In genomic region chr7:6482307-6482706, GRCh38 we compare ENCODE assay signal across 8 cellular contexts. TPM values are rescaled to one million over a fixed set of nuclear protein-coding genes. Genes with fewer than 3 reads are reported as not detected.
DNase-seq lines count a peak whose midpoint lies in the region; ATAC-seq and TF ChIP-seq lines count a peak whose summit lies in the region.

No MANE protein-coding gene starts in this region.

- peak overlapping the region in 2 of 3 donors; percentile 80 to 93 for H3K27ac Mint-ChIP-seq in CD4-positive, CD25-positive, alpha-beta regulatory T cell
- no peak overlapping the region for H3K27ac Mint-ChIP-seq in dendritic cell treated with granulocyte-macrophage colony-stimulating factor and Interleukin-4, amounts not matched to agents 40 ng/mL and 50 ng/mL, for 4 days
- peak overlapping the region; percentile 45 to 98 (median 49) for H3K27ac Mint-ChIP-seq in nephron

- no peaks in the 10 kb centered on the region for H3K9me3 Mint-ChIP-seq in CD4-positive, CD25-positive, alpha-beta regulatory T cell
- H3K9me3 Mint-ChIP-seq in dendritic cell treated with granulocyte-macrophage colony-stimulating factor and Interleukin-4, amounts not matched to agents 40 ng/mL and 50 ng/mL, for 4 days: no peaks in the 10 kb centered on the region
- H3K9me3 Mint-ChIP-seq in nephron: peaks cover 6% of the 10 kb centered on the region

- peaks cover 33 to 66% (median 43%) of the 10 kb centered on the region in 4 donors for H3K4me1 Mint-ChIP-seq in CD4-positive, CD25-positive, alpha-beta regulatory T cell
- peaks cover 29% of the 10 kb centered on the region for H3K4me1 Mint-ChIP-seq in dendritic cell treated with granulocyte-macrophage colony-stimulating factor and Interleukin-4, amounts not matched to agents 40 ng/mL and 50 ng/mL, for 4 days (ENCODE audit: low read depth)
- peaks cover 41% of the 10 kb centered on the region for H3K4me1 Mint-ChIP-seq in nephron

- peaks cover 30% of the 10 kb centered on the region for H3K4me1 ChIP-seq in CD4-positive, CD25-positive, alpha-beta regulatory T cell (ENCODE audit: control insufficient read depth, insufficient read depth, low read length, poor library complexity, severe bottlenecking)

- H3K4me3 ChIP-seq in CD4-positive, CD25-positive, alpha-beta regulatory T cell (ENCODE audit: low read depth, low read length): peak overlapping the region; percentile 62
- H3K4me3 ChIP-seq in MG63: peak overlapping the region; percentile 80

- no peak for TF ChIP-seq CTCF in nephron (IDR thresholded peaks at IDR 0.05; ENCODE audit: unreplicated experiment in 3 of 3)

- H3K36me3 Mint-ChIP-seq in CD4-positive, CD25-positive, alpha-beta regulatory T cell: peaks cover 4% of the 10 kb centered on the region
- H3K36me3 Mint-ChIP-seq in dendritic cell treated with granulocyte-macrophage colony-stimulating factor and Interleukin-4, amounts not matched to agents 40 ng/mL and 50 ng/mL, for 4 days (ENCODE audit: low read depth): peaks cover 48% of the 10 kb centered on the region
- H3K36me3 Mint-ChIP-seq in nephron (ENCODE audit: low read depth): peaks cover 24% of the 10 kb centered on the region

- peaks cover 4% of the 10 kb centered on the region for H3K27me3 Mint-ChIP-seq in CD4-positive, CD25-positive, alpha-beta regulatory T cell
- no peaks in the 10 kb centered on the region for H3K27me3 Mint-ChIP-seq in dendritic cell treated with granulocyte-macrophage colony-stimulating factor and Interleukin-4, amounts not matched to agents 40 ng/mL and 50 ng/mL, for 4 days
- peaks cover 5% of the 10 kb centered on the region for H3K27me3 Mint-ChIP-seq in nephron (ENCODE audit: low read depth)

- H3K9me3 ChIP-seq in CD4-positive, CD25-positive, alpha-beta regulatory T cell (ENCODE audit: control insufficient read depth in 2 of 2, low read length in 2 of 2): no peaks in the 10 kb centered on the region
- H3K9me3 ChIP-seq in MG63: no peaks in the 10 kb centered on the region

- H3K36me3 ChIP-seq in CD4-positive, CD25-positive, alpha-beta regulatory T cell (ENCODE audit: control insufficient read depth, insufficient read depth, low read length): no peaks in the 10 kb centered on the region
- H3K36me3 ChIP-seq in MG63: peaks cover 47% of the 10 kb centered on the region

- no peak for ATAC-seq in CD4-positive, CD25-positive, alpha-beta regulatory T cell (ENCODE audit: low read depth in 2 of 2)
- ATAC-seq in GM19328 (IDR thresholded peaks at IDR 0.05; ENCODE audit: unreplicated experiment): no peak
- no peak for ATAC-seq in HG03439 (IDR thresholded peaks at IDR 0.05; ENCODE audit: unreplicated experiment)

- intact Hi-C loops in dendritic cell treated with granulocyte-macrophage colony-stimulating factor and Interleukin-4, amounts not matched to agents 40 ng/mL and 50 ng/mL, for 4 days (cut with micrococcal nuclease): no loop called here

- H3K27me3 ChIP-seq in CD4-positive, CD25-positive, alpha-beta regulatory T cell (ENCODE audit: control insufficient read depth, insufficient read depth, low read length): no peaks in the 10 kb centered on the region
- no peaks in the 10 kb centered on the region for H3K27me3 ChIP-seq in MG63

- peak overlapping the region; percentile 68 for H3K27ac ChIP-seq in CD4-positive, CD25-positive, alpha-beta regulatory T cell (ENCODE audit: insufficient read depth, low read length, poor library complexity, severe bottlenecking)

- peak overlapping the region; percentile 96 to 100 (median 97) for H3K4me3 Mint-ChIP-seq in CD4-positive, CD25-positive, alpha-beta regulatory T cell
- peak overlapping the region; percentile 55 for H3K4me3 Mint-ChIP-seq in dendritic cell treated with granulocyte-macrophage colony-stimulating factor and Interleukin-4, amounts not matched to agents 40 ng/mL and 50 ng/mL, for 4 days
- peak overlapping the region; percentile 96 to 99 (median 99) for H3K4me3 Mint-ChIP-seq in nephron

- no peak for DNase-seq in CD4-positive, CD25-positive, alpha-beta regulatory T cell
- DNase-seq in MG63: no peak
- no peak for DNase-seq in mesenteric fat pad (ENCODE audit: low spot score)
- no peak for DNase-seq in SK-N-DZ (ENCODE audit: low spot score)

RNA-seq across cellular contexts. Expression of gene KDELR2, which starts 1.6 kb away (rescaled TPM):
- total RNA-seq in CD4-positive, CD25-positive, alpha-beta regulatory T cell: 39.9 TPM
- 10 to 100 TPM; 52.8 to 74.9 (median 56.6) TPM for polyA plus RNA-seq in CD4-positive, CD25-positive, alpha-beta regulatory T cell
- total RNA-seq in MG63 (2014; rRNA removed; shearing (Covaris generic); ENCODE audit: low replicate concordance): 200 and 249 TPM in 2 replicates
- total RNA-seq in mesenteric fat pad: 156 TPM
- 85.9 and 105 TPM in 2 replicates for polyA plus RNA-seq in SK-N-DZ (2014; cell fraction: cytosol; rRNA removed)
- 36.3 and 37.7 TPM in 2 replicates for polyA plus RNA-seq in SK-N-DZ (2014; cell fraction: nucleus; rRNA removed)

RNA-seq across cellular contexts. Expression of gene DAGLB, which starts 34.6 kb away (rescaled TPM):
- total RNA-seq in CD4-positive, CD25-positive, alpha-beta regulatory T cell: 33.2 TPM
- polyA plus RNA-seq in CD4-positive, CD25-positive, alpha-beta regulatory T cell: 10 to 100 TPM in 3 of 4 donors, 1 to 10 TPM in 1; 5.9 to 13.8 (median 11.7) TPM
- total RNA-seq in MG63 (2014; rRNA removed; shearing (Covaris generic); ENCODE audit: low replicate concordance): 15.6 and 59.1 TPM in 2 replicates
- total RNA-seq in mesenteric fat pad: 25.1 TPM
- polyA plus RNA-seq in SK-N-DZ (2014; cell fraction: cytosol; rRNA removed): 25.3 and 25.7 TPM in 2 replicates
- polyA plus RNA-seq in SK-N-DZ (2014; cell fraction: nucleus; rRNA removed): 27.3 and 28.2 TPM in 2 replicates
